ENCODE assay signal across 14 cellular contexts in genomic region chr7:90188281-90188680, GRCh38. TPM values are rescaled to one million over a fixed set of nuclear protein-coding genes. Genes with fewer than 3 reads are reported as not detected.
DNase-seq lines count a peak whose midpoint lies in the region; ATAC-seq, FAIRE-seq and TF ChIP-seq lines count a peak whose summit lies in the region.
"Had no signal": no experiment of that assay in that cellular context is flagged by ENCODE, and none has a peak within 500 bp of the region (broad histone marks: within the 10 kb centered on the region; RNA-seq: fewer than 3 reads in every experiment).

No MANE protein-coding gene starts in this region.

- TF ChIP-seq EP300 in GM12878 (IDR thresholded peaks at IDR 0.05; ENCODE audit: borderline replicate concordance in 1 of 2, control insufficient read depth in 1 of 2, low read depth in 2 of 2, low read length in 2 of 2), result no peak

- BruUV-seq in GM12878 (replicated peaks; lab: Mats Ljungman, UMichigan), result no TSS peak

- intact Hi-C loops in GM12878 (cut with micrococcal nuclease; ENCODE audit: unreplicated experiment) (no loop called here), natural killer cell (cut with micrococcal nuclease) (no loop called here)

- no peaks in the 10 kb centered on the region for H4K20me1 ChIP-seq in GM12878 (ENCODE audit: control insufficient read depth, insufficient read depth)
- H4K20me1 ChIP-seq: BLaER1 had no signal

- TF ChIP-seq CTCF in GM12878 (IDR thresholded peaks at IDR 0.05 in 2 of 3, conservative IDR thresholded peaks at IDR 0.05 in 1 of 3; ENCODE audit: control insufficient read depth in 2 of 3, extremely low read depth in 1 of 3, insufficient read depth in 1 of 3, low read depth in 3 of 3, low read length in 3 of 3) (no peak), natural killer cell (IDR thresholded peaks at IDR 0.05) (no peak)

- ATAC-seq in GM18511 (IDR thresholded peaks at IDR 0.05; ENCODE audit: unreplicated experiment) (peak; percentile 92), GM21528 (IDR thresholded peaks at IDR 0.05; ENCODE audit: low FRiP score, unreplicated experiment) (peak; percentile 80), HG03135 (IDR thresholded peaks at IDR 0.05; ENCODE audit: unreplicated experiment) (peak; percentile 94), GM12878 (peak; percentile 95), natural killer cell (no peak)

- in situ Hi-C loops in GM12878 (cut with MboI), result no loop called here

- peaks cover 1% of the 10 kb centered on the region; the same call in 1 of the 3 replicates for H3K9me3 ChIP-seq in GM12878 (replicated peaks; ENCODE audit: control insufficient read depth, insufficient read depth, low read length)
- H3K9me3 ChIP-seq: BLaER1, thyroid gland had no signal

- no peak overlapping the region for H2AFZ ChIP-seq in GM12878 (ENCODE audit: control insufficient read depth, low read depth, low read length)

- H3K4me3 ChIP-seq in GM12878, result no peak overlapping the region
- H3K4me3 ChIP-seq: BLaER1, thyroid gland had no signal

- H3K4me1 Mint-ChIP-seq in natural killer cell, result no peaks in the 10 kb centered on the region
- H3K4me1 Mint-ChIP-seq: nephron progenitor cell had no signal

- H3K79me2 ChIP-seq in GM12878 (ENCODE audit: control insufficient read depth, insufficient read depth, low read length), result no peaks in the 10 kb centered on the region

- no peak overlapping the region for H3K27ac ChIP-seq in GM12878 (ENCODE audit: control insufficient read depth, insufficient read depth)
- H3K27ac ChIP-seq: BLaER1, thyroid gland had no signal

- DNase-seq in GM12878 (ENCODE audit: low read depth, low spot score) (no peak), DMS79 treated with DMSO at 0.1 percent for 48 hours (lab: John Stamatoyannopoulos, UW) (no peak), pons (ENCODE audit: low spot score) (no peak), natural killer cell (no peak)
- DNase-seq in activated CD8-positive, alpha-beta memory T cell treated with anti-CD3 and anti-CD28 coated beads, Interleukin-2, amount 50 U/mL, for 4 hours, result no peak
- DNase-seq: cortex of kidney; NCI-H526 treated with DMSO at 0.1 percent for 48 hours; nephron progenitor cell; stimulated activated CD4-positive, alpha-beta T cell treated with anti-CD3 and anti-CD28 coated beads, Interleukin-4, amount 100 ng/mL, for 1 hour; thyroid gland had no signal

- H3K4me1 ChIP-seq in GM12878 (ENCODE audit: control insufficient read depth, insufficient read depth, low read length), result no peaks in the 10 kb centered on the region
- H3K4me1 ChIP-seq: BLaER1, thyroid gland had no signal

- FAIRE-seq in GM12878 (lab: Jason Lieb, UNC), result no peak

- CTCF ChIA-PET in GM12878 (lab: Yijun Ruan, JAX), result interaction anchor here (0.9 to 2.3 kb wide), 11 partner anchors 11 to 72 kb away, joined by 3 to 15 read pairs (median 4); partner anchors contain the start of genes STEAP1 and STEAP2

- no peak overlapping the region for H3K27ac Mint-ChIP-seq in natural killer cell
- H3K27ac Mint-ChIP-seq: nephron progenitor cell had no signal

- SMC1A ChIA-PET in GM12878 (lab: Charles Lee; ENCODE audit: uncharacterized antibody, unreplicated experiment), result interaction anchor here (0.9 to 5.9 kb wide), 17 partner anchors 8 to 72 kb away, joined by 3 to 58 read pairs (median 5); partner anchors contain the start of genes STEAP1 and STEAP2

- 0% methylated on average over 2 of the region's 2 CpGs for WGBS in GM12878 (ENCODE audit: insufficient coverage, insufficient replicate concordance, low lambda C conversion rate, missing lambda C conversion rate)

- H3K36me3 ChIP-seq in GM12878 (ENCODE audit: control insufficient read depth in 2 of 2, insufficient read depth in 2 of 2, low read length in 1 of 2), result no peaks in the 10 kb centered on the region
- H3K36me3 ChIP-seq: BLaER1, thyroid gland had no signal

- no peak overlapping the region for H3K4me3 Mint-ChIP-seq in natural killer cell
- H3K4me3 Mint-ChIP-seq: nephron progenitor cell had no signal

- no peak overlapping the region for H3K9ac ChIP-seq in GM12878 (ENCODE audit: control insufficient read depth, insufficient read depth, low read length)
- H3K9ac ChIP-seq: BLaER1 had no signal

- H3K4me2 ChIP-seq in GM12878 (ENCODE audit: control insufficient read depth, insufficient read depth), result 0 out of 2 replicates have a peak overlapping the region, but pooled peaks have one; percentile 17
- H3K4me2 ChIP-seq: BLaER1 had no signal

- RAD21 ChIA-PET in GM12878 (lab: Charles Lee; ENCODE audit: unreplicated experiment), result interaction anchor here (0.6 to 4.3 kb wide), 17 partner anchors 8 to 215 kb away, joined by 3 to 19 read pairs (median 5); partner anchors contain the start of genes CLDN12, GTPBP10, STEAP1 and STEAP2

- no peaks in the 10 kb centered on the region for H3K27me3 Mint-ChIP-seq in natural killer cell (ENCODE audit: low read depth in 2 of 2)

- no peaks in the 10 kb centered on the region for H3K9me3 Mint-ChIP-seq in natural killer cell

- no peaks in the 10 kb centered on the region for H3K36me3 Mint-ChIP-seq in natural killer cell

- TF ChIP-seq RAD21 in GM12878 (IDR thresholded peaks at IDR 0.05; ENCODE audit: insufficient read depth, low read depth, low read length), result no peak

- H3K27me3 ChIP-seq in GM12878 (replicated peaks in 1 of 2; ENCODE audit: control insufficient read depth in 2 of 2, insufficient read depth in 2 of 2, low read length in 1 of 2), result no peaks in the 10 kb centered on the region
- H3K27me3 ChIP-seq: BLaER1, thyroid gland had no signal

- TF ChIP-seq POLR2A in GM12878 (IDR thresholded peaks at IDR 0.05; ENCODE audit: low read depth, low read length), result no peak

- POLR2A ChIA-PET in GM12878 (lab: Charles Lee), result interaction anchor here (0.8 to 2.2 kb wide), 11 partner anchors 9 to 55 kb away, joined by 3 to 13 read pairs (median 6); partner anchors contain the start of gene STEAP2

RNA-seq across cellular contexts. Expression of gene STEAP2, which starts 23.3 kb away (rescaled TPM):
- total RNA-seq in GM12878 (2013; cell fraction: nucleolus; rRNA removed), result 45.8 and 46.4 TPM in 2 replicates
- total RNA-seq in GM12878 (2014; rRNA removed) (1.8 and 2.3 TPM in 2 replicates), GM12878 (2014; rRNA removed; fragmentation: Illumina TruSeq; extraction: Trizol) (2.0 TPM in 2 replicates), GM12878 (2021) (1.5 and 2.1 TPM in 2 replicates), natural killer cell (under 1 TPM in 2 of 3 donors, not detected in 1; 0.05 to 0.16 TPM)
- polyA plus RNA-seq in GM12878 (2011; ENCODE audit: low read depth), result 0.12 TPM
- polyA plus RNA-seq in GM12878 (2011; rRNA removed) (17.6 and 25.4 TPM in 2 replicates), GM12878 (2014; fragmentation: Illumina TruSeq; extraction: Trizol) (1.8 and 2.5 TPM in 2 replicates), GM12878 (2014; fragmentation: Nextera tagmentation; extraction: Ambion mirVana) (under 1 TPM; 0.64 to 0.80 TPM), GM12878 (2014; rRNA removed) (1.3 and 1.7 TPM in 2 replicates), GM12878 (2016; fragmentation: Nextera tagmentation; extraction: Ambion mirVana) (1 to 10 TPM in 1 of 2 experiments, under 1 TPM in 1; 0.81 to 1.2 TPM)
- 5.3 and 7.0 TPM in 2 replicates for polyA plus RNA-seq in GM12878 (2011; cell fraction: cytosol; rRNA removed)
- polyA plus RNA-seq in GM12878 (2011; cell fraction: nucleus; rRNA removed), result 18.3 and 21.6 TPM in 2 replicates
- polyA plus RNA-seq in GM12878 (2012), result 0.14 TPM in 2 replicates
- polyA minus RNA-seq in GM12878 (2011; rRNA and poly(A)+ RNA removed), result 18.4 and 20.3 TPM in 2 replicates
- 5.2 and 7.0 TPM in 2 replicates for polyA minus RNA-seq in GM12878 (2011; cell fraction: cytosol; rRNA and poly(A)+ RNA removed)
- polyA minus RNA-seq in GM12878 (2011; cell fraction: nucleus; rRNA and poly(A)+ RNA removed), result 15.4 and 20.6 TPM in 2 replicates

RNA-seq across cellular contexts. Expression of gene STEAP1, which starts 34.0 kb away (rescaled TPM):
- total RNA-seq in GM12878 (2013; cell fraction: nucleolus; rRNA removed), result 33.1 and 35.4 TPM in 2 replicates
- total RNA-seq in GM12878 (2014; rRNA removed), result 3.4 and 4.6 TPM in 2 replicates
- total RNA-seq in GM12878 (2014; rRNA removed; fragmentation: Illumina TruSeq; extraction: Trizol), result 4.5 and 4.8 TPM in 2 replicates
- total RNA-seq in GM12878 (2021), result 2.1 and 3.2 TPM in 2 replicates
- 0.50 TPM for polyA plus RNA-seq in GM12878 (2011; ENCODE audit: low read depth)
- polyA plus RNA-seq in GM12878 (2011; rRNA removed), result 44.6 and 67.7 TPM in 2 replicates
- 21.2 and 22.4 TPM in 2 replicates for polyA plus RNA-seq in GM12878 (2011; cell fraction: cytosol; rRNA removed)
- polyA plus RNA-seq in GM12878 (2011; cell fraction: nucleus; rRNA removed), result 18.4 and 23.5 TPM in 2 replicates
- 0.66 and 0.69 TPM in 2 replicates for polyA plus RNA-seq in GM12878 (2012)
- polyA plus RNA-seq in GM12878 (2014; fragmentation: Illumina TruSeq; extraction: Trizol), result 5.1 and 6.4 TPM in 2 replicates
- 1 to 10 TPM; 5.3 to 8.9 TPM for polyA plus RNA-seq in GM12878 (2014; fragmentation: Nextera tagmentation; extraction: Ambion mirVana)
- 4.1 and 4.7 TPM in 2 replicates for polyA plus RNA-seq in GM12878 (2014; rRNA removed)
- 1 to 10 TPM; 2.6 to 4.1 TPM for polyA plus RNA-seq in GM12878 (2016; fragmentation: Nextera tagmentation; extraction: Ambion mirVana)
- 10.7 and 14.3 TPM in 2 replicates for polyA minus RNA-seq in GM12878 (2011; rRNA and poly(A)+ RNA removed)
- polyA minus RNA-seq in GM12878 (2011; cell fraction: cytosol; rRNA and poly(A)+ RNA removed), result 4.1 and 6.1 TPM in 2 replicates
- polyA minus RNA-seq in GM12878 (2011; cell fraction: nucleus; rRNA and poly(A)+ RNA removed), result 7.0 and 7.3 TPM in 2 replicates
- not detected for total RNA-seq in natural killer cell

RNA-seq across cellular contexts. Expression of gene CFAP69, which starts 56.7 kb away (rescaled TPM):
- 54.8 and 57.3 TPM in 2 replicates for total RNA-seq in GM12878 (2013; cell fraction: nucleolus; rRNA removed)
- total RNA-seq in GM12878 (2014; rRNA removed) (0.68 and 1.0 TPM in 2 replicates), GM12878 (2014; rRNA removed; fragmentation: Illumina TruSeq; extraction: Trizol) (0.45 and 0.55 TPM in 2 replicates), GM12878 (2021) (0.33 and 1.1 TPM in 2 replicates), natural killer cell (under 1 TPM in 1 of 3 donors, not detected in 2; 0.13 TPM)
- 0.30 TPM for polyA plus RNA-seq in GM12878 (2011; ENCODE audit: low read depth)
- polyA plus RNA-seq in GM12878 (2011; rRNA removed) (3.1 and 7.7 TPM in 2 replicates), GM12878 (2014; fragmentation: Illumina TruSeq; extraction: Trizol) (0.48 and 3.6 TPM in 2 replicates), GM12878 (2014; fragmentation: Nextera tagmentation; extraction: Ambion mirVana) (under 1 TPM in 1 of 2 experiments, not detected in 1; 0.11 TPM), GM12878 (2014; rRNA removed) (0.47 and 1.3 TPM in 2 replicates), GM12878 (2016; fragmentation: Nextera tagmentation; extraction: Ambion mirVana) (1 to 10 TPM in 1 of 2 experiments, under 1 TPM in 1; 0.79 to 1.2 TPM)
- polyA plus RNA-seq in GM12878 (2011; cell fraction: cytosol; rRNA removed), result 0.42 and 0.89 TPM in 2 replicates
- polyA plus RNA-seq in GM12878 (2011; cell fraction: nucleus; rRNA removed), result 6.7 and 7.8 TPM in 2 replicates
- 0.15 and 0.17 TPM in 2 replicates for polyA plus RNA-seq in GM12878 (2012)
- polyA minus RNA-seq in GM12878 (2011; rRNA and poly(A)+ RNA removed), result 2.5 and 2.6 TPM in 2 replicates
- polyA minus RNA-seq in GM12878 (2011; cell fraction: cytosol; rRNA and poly(A)+ RNA removed), result 1.2 and 3.0 TPM in 2 replicates
- 7.1 and 8.7 TPM in 2 replicates for polyA minus RNA-seq in GM12878 (2011; cell fraction: nucleus; rRNA and poly(A)+ RNA removed)

Comparison
In these comparisons a context has a peak if more than half of its experiments do, and no peak if none do; other contexts are left out.
1. ATAC-seq: peak in GM18511 (single experiment), GM21528 (single experiment), HG03135 (single experiment) and GM12878 (single experiment); none in natural killer cell (0 of 3).